In the genomic region with DNA sequence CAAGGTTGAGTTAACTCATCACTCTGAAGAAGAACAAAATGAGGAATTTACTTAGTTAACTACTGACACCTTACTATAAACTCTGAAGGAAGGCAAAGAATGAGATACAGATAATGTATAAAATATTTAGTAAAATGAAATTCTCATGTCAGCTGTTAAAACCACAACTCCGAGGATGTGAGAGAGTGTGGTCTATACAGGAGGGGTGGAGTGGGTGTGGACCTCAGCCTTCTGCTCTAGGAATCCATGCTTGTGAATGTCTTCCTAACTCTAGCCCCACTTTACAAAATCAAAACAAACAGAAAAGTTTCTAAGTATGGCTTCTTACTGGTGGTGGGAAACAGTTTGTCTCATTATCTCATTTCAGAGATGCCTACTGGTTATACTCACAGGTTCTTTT, we compare ENCODE assay signal across 26 cellular contexts. TPM values are rescaled to one million over a fixed set of nuclear protein-coding genes. Genes with fewer than 3 reads are reported as not detected.
DNase-seq lines count a peak whose midpoint lies in the region; ATAC-seq and TF ChIP-seq lines count a peak whose summit lies in the region.
"Had no signal": no experiment of that assay in that cellular context is flagged by ENCODE, and none has a peak within 500 bp of the region (broad histone marks: within the 10 kb centered on the region; RNA-seq: fewer than 3 reads in every experiment).

No MANE protein-coding gene starts in this region.

- H3K4me3 ChIP-seq in suprapubic skin (no peak overlapping the region), smooth muscle cell (no peak overlapping the region), mesenchymal stem cell (ENCODE audit: insufficient read depth in 1 of 2, low read depth in 1 of 2, low read length in 2 of 2) (no peak overlapping the region)
- H3K4me3 ChIP-seq: BLaER1, GM23248, PC-9 had no signal

- ATAC-seq in central memory CD8-positive, alpha-beta T cell (replicated peaks; ENCODE audit: extremely low read depth, poor library complexity, severe bottlenecking) = peak; percentile 72
- ATAC-seq: HepG2 had no signal

- H3K4ac ChIP-seq in mesenchymal stem cell (ENCODE audit: low read depth in 1 of 2, low read length in 2 of 2) = no peak overlapping the region

- no peak overlapping the region for H2BK5ac ChIP-seq in mesenchymal stem cell (ENCODE audit: low read depth, low read length, poor library complexity, severe bottlenecking)

- no peaks in the 10 kb centered on the region for H3K79me2 ChIP-seq in smooth muscle cell (ENCODE audit: low read depth)

- CTCF ChIA-PET in RWPE1 (lab: Yijun Ruan, JAX) = interaction anchor here (0.7 to 1.3 kb wide), 2 partner anchors 13 to 14 kb away, joined by 3 to 5 read pairs; no protein-coding TSS in a partner anchor

- no peak overlapping the region for H2AK5ac ChIP-seq in mesenchymal stem cell (ENCODE audit: low read length, severe bottlenecking)

- POLR2A ChIA-PET in RWPE1 (lab: Yijun Ruan, JAX; ENCODE audit: low non-redundant PET) = no interaction called here

- TF ChIP-seq CTCF in RWPE1 (conservative IDR thresholded peaks at IDR 0.05; ENCODE audit: low read depth) (no peak), suprapubic skin (IDR thresholded peaks at IDR 0.05) (no peak), smooth muscle cell (IDR thresholded peaks at IDR 0.05; ENCODE audit: borderline replicate concordance, insufficient read depth, poor library complexity, severe bottlenecking) (no peak)

- H3K9me3 ChIP-seq in suprapubic skin (no peaks in the 10 kb centered on the region), smooth muscle cell (replicated peaks; ENCODE audit: low read depth) (no peaks in the 10 kb centered on the region), mesenchymal stem cell (ENCODE audit: control insufficient read depth, low read length) (no peaks in the 10 kb centered on the region)

- H3K27me3 Mint-ChIP-seq in central memory CD8-positive, alpha-beta T cell = peaks cover 25% of the 10 kb centered on the region
- H3K27me3 Mint-ChIP-seq in immature natural killer cell (ENCODE audit: low read depth in 3 of 3) = peaks cover 3 to 14% (median 6%) of the 10 kb centered on the region in 3 donors

- H3F3A ChIP-seq in smooth muscle cell (ENCODE audit: low read depth) = no peaks in the 10 kb centered on the region

- H3K4me3 Mint-ChIP-seq in central memory CD8-positive, alpha-beta T cell = peak overlapping the region; percentile 44
- peak overlapping the region; percentile 41 to 82 (median 56) for H3K4me3 Mint-ChIP-seq in immature natural killer cell
- H3K4me3 Mint-ChIP-seq: CD4-positive, alpha-beta T cell had no signal

- no peak overlapping the region for H4K91ac ChIP-seq in mesenchymal stem cell (ENCODE audit: low read length)

- H3K27ac Mint-ChIP-seq in central memory CD8-positive, alpha-beta T cell (ENCODE audit: low read depth) = no peak overlapping the region
- peak overlapping the region; percentile 43 to 71 (median 52) for H3K27ac Mint-ChIP-seq in immature natural killer cell
- H3K27ac Mint-ChIP-seq: CD4-positive, alpha-beta T cell had no signal

- intact Hi-C loops in posterior cingulate gyrus (cut with DNase I) = no loop called here

- peaks cover 4% of the 10 kb centered on the region for H3K79me1 ChIP-seq in mesenchymal stem cell (replicated peaks; ENCODE audit: low read length, poor library complexity, severe bottlenecking)

- H4K20me1 ChIP-seq in smooth muscle cell (ENCODE audit: low read depth) = no peaks in the 10 kb centered on the region
- H4K20me1 ChIP-seq: BLaER1 had no signal

- H2AFZ ChIP-seq in smooth muscle cell (ENCODE audit: low read depth) (no peak overlapping the region), mesenchymal stem cell (ENCODE audit: low read depth, low read length) (no peak overlapping the region)
- H2AFZ ChIP-seq: GM23248, PC-9 had no signal

- H3K36me3 Mint-ChIP-seq in central memory CD8-positive, alpha-beta T cell (ENCODE audit: insufficient read depth) = no peaks in the 10 kb centered on the region
- H3K36me3 Mint-ChIP-seq in immature natural killer cell = peaks cover 0 to 3% (median 0%) of the 10 kb centered on the region in 3 donors

- H2BK15ac ChIP-seq in mesenchymal stem cell (ENCODE audit: low read depth, poor library complexity, severe bottlenecking) = no peak overlapping the region

- WGBS in suprapubic skin = 29% methylated on average over 1 of the region's 1 CpG
- 74% methylated on average over 1 of the region's 1 CpG for WGBS in smooth muscle cell (ENCODE audit: low lambda C conversion rate)
- WGBS in mesenchymal stem cell = no CpG with 5 or more reads among the region's 1 CpG

- H3K27me3 ChIP-seq in suprapubic skin (peaks cover 3% of the 10 kb centered on the region), smooth muscle cell (ENCODE audit: low read depth) (peaks cover 6% of the 10 kb centered on the region), mesenchymal stem cell (ENCODE audit: control insufficient read depth in 1 of 2, insufficient read depth in 1 of 2, low read length in 2 of 2) (peaks cover 0 to 9% of the 10 kb centered on the region in 2 experiments)
- H3K27me3 ChIP-seq: BLaER1 had no signal

- no peak for TF ChIP-seq POLR2A in suprapubic skin (IDR thresholded peaks at IDR 0.05)

- peaks cover 39% of the 10 kb centered on the region for H3K4me1 ChIP-seq in suprapubic skin
- H3K4me1 ChIP-seq in smooth muscle cell (ENCODE audit: low read depth) = no peaks in the 10 kb centered on the region
- no peaks in the 10 kb centered on the region for H3K4me1 ChIP-seq in mesenchymal stem cell (ENCODE audit: control insufficient read depth, insufficient read depth, low read depth, low read length)

- H3K18ac ChIP-seq in mesenchymal stem cell (ENCODE audit: low read depth in 1 of 2, low read length in 2 of 2) = no peak overlapping the region

- no peak overlapping the region for H3K23ac ChIP-seq in mesenchymal stem cell (ENCODE audit: low read length in 2 of 2)

- no peak overlapping the region for H3K14ac ChIP-seq in mesenchymal stem cell (ENCODE audit: low read length in 2 of 2)

- H3K36me3 ChIP-seq in suprapubic skin (no peaks in the 10 kb centered on the region), smooth muscle cell (ENCODE audit: low read depth) (no peaks in the 10 kb centered on the region), mesenchymal stem cell (ENCODE audit: control insufficient read depth in 1 of 2, insufficient read depth in 2 of 2, low read depth in 1 of 2, low read length in 2 of 2) (no peaks in the 10 kb centered on the region)
- H3K36me3 ChIP-seq: BLaER1 had no signal

- no peak overlapping the region for H2BK12ac ChIP-seq in mesenchymal stem cell (ENCODE audit: low read length in 2 of 2)

- no peaks in the 10 kb centered on the region for H3K9me3 Mint-ChIP-seq in central memory CD8-positive, alpha-beta T cell
- no peaks in the 10 kb centered on the region for H3K9me3 Mint-ChIP-seq in immature natural killer cell
- H3K9me3 Mint-ChIP-seq: CD4-positive, alpha-beta T cell had no signal

- H4K8ac ChIP-seq in mesenchymal stem cell (ENCODE audit: low read length) = no peak overlapping the region

- no peak for TF ChIP-seq EP300 in suprapubic skin (IDR thresholded peaks at IDR 0.05)

- H3K27ac ChIP-seq in RWPE1 = peak overlapping the region; percentile 60; the same call in 1 of the 2 replicates
- H3K27ac ChIP-seq in suprapubic skin = peak overlapping the region; percentile 70
- no peak overlapping the region for H3K27ac ChIP-seq in smooth muscle cell (ENCODE audit: low read depth)
- no peak overlapping the region for H3K27ac ChIP-seq in mesenchymal stem cell (ENCODE audit: low read length, poor library complexity, severe bottlenecking)
- H3K27ac ChIP-seq: BLaER1, GM23248, PC-9 had no signal

- DNase-seq in RWPE1 (ENCODE audit: low spot score) (no peak), immature natural killer cell (peak; percentile 12 to 28 (median 25)), suprapubic skin (ENCODE audit: low spot score in 2 of 2) (no peak), smooth muscle cell (lab: John Stamatoyannopoulos, UW; ENCODE audit: unreplicated experiment) (no peak), mesenchymal stem cell (no peak), posterior cingulate gyrus (no peak)
- DNase-seq in central memory CD8-positive, alpha-beta T cell (ENCODE audit: low spot score in 2 of 2) = no peak
- DNase-seq: CD4-positive, alpha-beta T cell; GM23248; H7; Kasumi-1; MV-4-11; NCI-H1105; NCI-H146; NCI-H1930; NCI-H2107; NCI-H446; NCI-H526; NCI-H82; PC-9; SHP77 had no signal

- H3K9ac ChIP-seq in smooth muscle cell (ENCODE audit: low read depth) (no peak overlapping the region), mesenchymal stem cell (ENCODE audit: low read length) (no peak overlapping the region)
- H3K9ac ChIP-seq: BLaER1, GM23248 had no signal

- H3K4me2 ChIP-seq in smooth muscle cell (no peak overlapping the region), mesenchymal stem cell (ENCODE audit: low read length, poor library complexity, severe bottlenecking) (no peak overlapping the region)
- H3K4me2 ChIP-seq: BLaER1, PC-9 had no signal

- H2BK120ac ChIP-seq in mesenchymal stem cell (ENCODE audit: low read depth, low read length) = no peak overlapping the region

- H3K4me1 Mint-ChIP-seq in central memory CD8-positive, alpha-beta T cell = peaks cover 24% of the 10 kb centered on the region
- H3K4me1 Mint-ChIP-seq in immature natural killer cell = peaks cover 29 to 44% of the 10 kb centered on the region in 2 donors

RNA-seq across cellular contexts. Expression of a gene that starts 14.2 kb away (rescaled TPM):
- polyA plus RNA-seq in immature natural killer cell (under 1 TPM in 1 of 3 donors, not detected in 2; 0.38 TPM), smooth muscle cell (2.6 and 11.1 TPM in 2 replicates)
- total RNA-seq in suprapubic skin (100 to 1,000 TPM in 2 of 4 donors, 10 to 100 TPM in 2; 44.3 to 104 (median 88.8) TPM), smooth muscle cell (7.1 and 7.9 TPM in 2 replicates)
- not detected for polyA plus RNA-seq in mesenchymal stem cell (2013, experiment 1 of 2)
- not detected for polyA plus RNA-seq in mesenchymal stem cell (2013, experiment 2 of 2)
- total RNA-seq: CD4-positive, alpha-beta T cell; HepG2; M059J; RPMI7951 had no signal
- polyA plus RNA-seq: AG04450, HepG2 had no signal

Comparison
In these comparisons a context has a peak if more than half of its experiments do, and no peak if none do; other contexts are left out.
1. DNase-seq: peak in immature natural killer cell (3 of 3); none in RWPE1 (single experiment), central memory CD8-positive, alpha-beta T cell (0 of 2), suprapubic skin (0 of 2), smooth muscle cell (single experiment), mesenchymal stem cell (single experiment) and posterior cingulate gyrus (0 of 10).
2. H3K27ac ChIP-seq: peak in RWPE1 (single experiment) and suprapubic skin (single experiment); none in smooth muscle cell (single experiment) and mesenchymal stem cell (single experiment).